ENCODE assay signal across 8 cellular contexts in the genomic region with DNA sequence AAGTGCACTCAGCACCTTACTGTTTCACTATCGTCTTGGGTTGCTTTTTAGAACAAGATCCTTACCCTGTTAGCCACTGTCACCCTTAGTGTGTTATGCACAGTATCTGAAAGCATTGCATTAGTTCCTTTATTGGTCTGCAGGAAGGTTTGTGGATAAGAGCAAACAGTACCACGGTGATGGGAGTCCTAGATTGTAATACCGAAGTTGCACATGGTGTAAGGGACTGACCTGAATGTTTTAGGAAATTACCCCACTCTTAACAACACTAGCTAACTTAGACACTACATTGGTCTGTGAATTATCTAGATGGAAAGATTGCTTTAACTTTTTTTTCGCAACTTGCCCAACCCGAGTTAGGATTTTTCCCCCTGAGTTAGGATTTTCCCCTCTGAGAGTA. TPM values are rescaled to one million over a fixed set of nuclear protein-coding genes. Genes with fewer than 3 reads are reported as not detected.
DNase-seq lines count a peak whose midpoint lies in the region; ATAC-seq, FAIRE-seq and TF ChIP-seq lines count a peak whose summit lies in the region.

No MANE protein-coding gene starts in this region.

- CTCF ChIA-PET in A673 (lab: Charles Lee) = no interaction called here
- CTCF ChIA-PET in naive thymus-derived CD4-positive, alpha-beta T cell (lab: Charles Lee) = interaction anchor here (0.6 to 4.0 kb wide), 3 partner anchors 72 to 118 kb away, joined by 3 to 16 read pairs (median 4); no protein-coding TSS in a partner anchor

- no peaks in the 10 kb centered on the region for H3K9me3 ChIP-seq in A673 (ENCODE audit: low read depth, low read length, poor library complexity, severe bottlenecking)
- H3K9me3 ChIP-seq in effector memory CD4-positive, alpha-beta T cell (ENCODE audit: control insufficient read depth, low read length) = no peaks in the 10 kb centered on the region
- no peaks in the 10 kb centered on the region for H3K9me3 ChIP-seq in naive thymus-derived CD4-positive, alpha-beta T cell (ENCODE audit: control insufficient read depth in 2 of 3, low read length in 3 of 3)

- no peaks in the 10 kb centered on the region for H3K27me3 ChIP-seq in A673 (replicated peaks; ENCODE audit: insufficient read depth, low read depth, low read length, poor library complexity)
- H3K27me3 ChIP-seq in effector memory CD4-positive, alpha-beta T cell (replicated peaks; ENCODE audit: control insufficient read depth, insufficient read depth, low read length, poor library complexity, severe bottlenecking) = no peaks in the 10 kb centered on the region
- no peaks in the 10 kb centered on the region for H3K27me3 ChIP-seq in naive thymus-derived CD4-positive, alpha-beta T cell (ENCODE audit: control insufficient read depth in 2 of 2, insufficient read depth in 2 of 2, low read length in 2 of 2)

- peak overlapping the region; percentile 97 for H3K27ac ChIP-seq in A673 (ENCODE audit: low read depth, low read length, poor library complexity, severe bottlenecking)
- peak overlapping the region; percentile 94 for H3K27ac ChIP-seq in effector memory CD4-positive, alpha-beta T cell (ENCODE audit: insufficient read depth, low read length, poor library complexity, severe bottlenecking)
- H3K27ac ChIP-seq in naive thymus-derived CD4-positive, alpha-beta T cell (ENCODE audit: low read depth, low read length) = peak overlapping the region; percentile 94

- H3K4me1 Mint-ChIP-seq in naive thymus-derived CD4-positive, alpha-beta T cell = peaks cover 14 to 45% (median 38%) of the 10 kb centered on the region in 7 donors

- H3K36me3 Mint-ChIP-seq in naive thymus-derived CD4-positive, alpha-beta T cell = peaks cover 0 to 16% (median 7%) of the 10 kb centered on the region in 5 donors

- peaks cover 0 to 6% (median 0%) of the 10 kb centered on the region in 11 donors for H3K9me3 Mint-ChIP-seq in naive thymus-derived CD4-positive, alpha-beta T cell

- peak overlapping the region in 8 of 10 donors; percentile 96 to 100 (median 99) for H3K4me3 Mint-ChIP-seq in naive thymus-derived CD4-positive, alpha-beta T cell

- H3K27me3 Mint-ChIP-seq in naive thymus-derived CD4-positive, alpha-beta T cell = no peaks in the 10 kb centered on the region

- H3K4me3 ChIP-seq in A673 (ENCODE audit: low read depth, low read length, poor library complexity, severe bottlenecking) = peak overlapping the region; percentile 89
- H3K4me3 ChIP-seq in effector memory CD4-positive, alpha-beta T cell (ENCODE audit: insufficient read depth, low read depth, low read length, poor library complexity, severe bottlenecking) = peak overlapping the region; percentile 84
- H3K4me3 ChIP-seq in naive thymus-derived CD4-positive, alpha-beta T cell (ENCODE audit: low read length) = peak overlapping the region; percentile 76

- POLR2A ChIA-PET in A673 (lab: Charles Lee; ENCODE audit: low non-redundant PET) = no interaction called here
- POLR2A ChIA-PET in naive thymus-derived CD4-positive, alpha-beta T cell (lab: Charles Lee) = interaction anchor here (0.9 to 4.6 kb wide), 11 partner anchors 8 to 321 kb away, joined by 4 to 114 read pairs (median 5); no protein-coding TSS in a partner anchor

- no peak for ATAC-seq in naive thymus-derived CD4-positive, alpha-beta T cell
- ATAC-seq in HG02571 (IDR thresholded peaks at IDR 0.05; ENCODE audit: unreplicated experiment) = no peak
- ATAC-seq in HG03521 (IDR thresholded peaks at IDR 0.05; ENCODE audit: unreplicated experiment) = no peak

- intact Hi-C loops in A673 (cut with micrococcal nuclease; ENCODE audit: unreplicated experiment) = loop anchor here (5.0 to 10.0 kb wide), 2 partner anchors 623 to 759 kb away; no protein-coding TSS in a partner anchor
- intact Hi-C loops in naive thymus-derived CD4-positive, alpha-beta T cell (cut with micrococcal nuclease) = loop anchor here (1.0 to 10.0 kb wide), 12 partner anchors 10 to 1908 kb away; a partner anchor contains a TSS

- TF ChIP-seq CTCF in A673 (conservative IDR thresholded peaks at IDR 0.05; ENCODE audit: low read depth, low read length) = no peak

- peak; percentile 64 for FAIRE-seq in GM18507 (lab: Jason Lieb, UNC)

- H3K36me3 ChIP-seq in A673 (ENCODE audit: insufficient read depth, low read length, poor library complexity, severe bottlenecking) = no peaks in the 10 kb centered on the region
- H3K36me3 ChIP-seq in effector memory CD4-positive, alpha-beta T cell (ENCODE audit: control insufficient read depth, insufficient read depth, low read length) = no peaks in the 10 kb centered on the region
- peaks cover 0 to 15% (median 0%) of the 10 kb centered on the region in 3 experiments for H3K36me3 ChIP-seq in naive thymus-derived CD4-positive, alpha-beta T cell (ENCODE audit: control insufficient read depth in 2 of 3, insufficient read depth in 3 of 3, low read length in 3 of 3)

- DNase-seq in A673 (ENCODE audit: low spot score) (peak; percentile 19), GM18507 (ENCODE audit: extremely low spot score, insufficient read length, low read depth) (no peak), RPMI8226 (peak; percentile 53)
- no peak for DNase-seq in effector memory CD4-positive, alpha-beta T cell
- peak in 4 of 9 donors; percentile 17 to 36 (median 24) for DNase-seq in naive thymus-derived CD4-positive, alpha-beta T cell
- no peak for DNase-seq in stimulated activated CD4-positive, alpha-beta T cell treated with anti-CD3 and anti-CD28 coated beads, Interleukin-4, amount 100 ng/mL, for 4 hours

- H3K4me1 ChIP-seq in A673 (ENCODE audit: insufficient read depth, low read length, poor library complexity, severe bottlenecking) = peaks cover 10% of the 10 kb centered on the region
- H3K4me1 ChIP-seq in effector memory CD4-positive, alpha-beta T cell (ENCODE audit: control insufficient read depth, insufficient read depth, low read length, poor library complexity, severe bottlenecking) = peaks cover 5% of the 10 kb centered on the region
- peaks cover 24 to 48% of the 10 kb centered on the region in 2 donors for H3K4me1 ChIP-seq in naive thymus-derived CD4-positive, alpha-beta T cell (ENCODE audit: control insufficient read depth in 2 of 2, insufficient read depth in 2 of 2, low read length in 2 of 2)

- H3K27ac Mint-ChIP-seq in naive thymus-derived CD4-positive, alpha-beta T cell = peak overlapping the region; percentile 90 to 99 (median 95)

- BruUV-seq in A673 (replicated peaks; lab: Mats Ljungman, UMichigan) = no TSS peak

RNA-seq across cellular contexts. Expression of a gene that starts 1.3 kb away (rescaled TPM):
- total RNA-seq in A673 (2021) = 129 and 137 TPM in 2 replicates
- 100 to 1,000 TPM; 115 to 149 (median 131) TPM for total RNA-seq in naive thymus-derived CD4-positive, alpha-beta T cell
- polyA plus RNA-seq in naive thymus-derived CD4-positive, alpha-beta T cell = 100 to 1,000 TPM; 109 to 140 TPM

Comparison
In these comparisons a context has a peak if more than half of its experiments do, and no peak if none do; other contexts are left out.
1. DNase-seq: peak in A673 (single experiment) and RPMI8226 (single experiment); none in GM18507 (single experiment), effector memory CD4-positive, alpha-beta T cell (0 of 3) and stimulated activated CD4-positive, alpha-beta T cell treated with anti-CD3 and anti-CD28 coated beads, Interleukin-4, amount 100 ng/mL, for 4 hours (0 of 2).
2. Peak in every context shown above with its lines, with median percentiles within 50 percentile points of each other: H3K27ac ChIP-seq and H3K4me3 ChIP-seq.